In the genomic region with DNA sequence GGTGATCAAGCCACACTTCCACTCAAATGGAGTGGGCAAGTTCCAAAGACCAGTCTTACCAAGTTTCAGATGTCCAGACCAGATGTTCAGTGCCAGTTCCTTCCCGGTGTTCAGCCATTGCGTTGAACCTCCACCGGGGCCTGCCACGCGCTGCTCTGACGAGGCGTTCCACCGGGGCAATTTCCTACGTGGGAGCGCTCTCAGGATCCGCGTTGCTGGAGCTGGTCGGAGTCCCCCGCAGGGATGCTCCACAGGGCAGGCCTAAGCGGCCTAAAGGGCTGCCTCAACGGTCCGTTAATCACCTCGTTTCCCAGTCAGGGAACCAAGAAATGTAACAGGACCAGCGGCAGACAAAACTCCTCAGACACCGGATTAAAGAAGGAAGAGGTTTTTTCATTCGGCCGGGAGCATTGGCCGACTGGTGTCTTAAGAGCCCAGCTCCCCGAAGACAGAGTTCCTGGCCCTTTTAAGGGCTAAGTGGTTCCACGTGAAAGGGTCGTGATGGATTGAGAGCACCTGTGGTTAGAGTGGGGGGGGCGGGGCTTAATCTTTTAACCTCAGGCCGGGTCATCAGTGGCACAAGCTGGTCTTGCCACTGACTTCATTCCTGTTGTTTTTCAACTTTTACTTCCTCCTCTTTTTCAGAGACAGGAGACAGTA, we compare ENCODE assay signal across 18 cellular contexts.
"Had no signal": no experiment of that assay in that cellular context is flagged by ENCODE, and none has a peak within 500 bp of the region (broad histone marks: within the 10 kb centered on the region; RNA-seq: fewer than 3 reads in every experiment).

No MANE protein-coding gene starts in this region.

- DNase-seq: activated CD4-positive, alpha-beta T cell treated with anti-CD3 and anti-CD28 coated beads, Interleukin-2, amount 50 U/mL, for 1 hour; activated CD4-positive, CD25-positive, alpha-beta regulatory T cell treated with anti-CD3 and anti-CD28 coated beads, Interleukin-2, amount 50 U/mL, for 72 hours; activated CD8-positive, alpha-beta memory T cell treated with anti-CD3 and anti-CD28 coated beads, Interleukin-2, amount 50 U/mL, for 4 hours; activated effector memory CD4-positive, alpha-beta T cell treated with anti-CD3 and anti-CD28 coated beads, Interleukin-2, amount 50 U/mL, for 16 hours; activated T-cell treated with anti-CD3 and anti-CD28 coated beads, Interleukin-2, amount 50 U/mL, for 4 hours; cortex of kidney; effector CD4-positive, alpha-beta T cell; gastrocnemius medialis; heart right ventricle; immature natural killer cell; kidney glomerular epithelial cell; natural killer cell; nucleus accumbens; stimulated activated naive B cell treated with anti-CD40 and anti-IgM and Interleukin-4, amounts not matched to agents 10 μg/mL and 1 μg/mL and 100 μg/mL, for 72 hours; T-cell; T-helper 9 cell had no signal

- H3K4me1 ChIP-seq: breast epithelium, gastrocnemius medialis had no signal

- H3K27ac Mint-ChIP-seq: activated naive CD4-positive, alpha-beta T cell treated with anti-CD3 and anti-CD28 coated beads, Interleukin-2, amount 50 U/mL, for 24 hours; immature natural killer cell; natural killer cell; stimulated activated naive B cell treated with anti-CD40 and anti-IgM and Interleukin-4, amounts not matched to agents 10 μg/mL and 1 μg/mL and 100 μg/mL, for 72 hours; T-cell had no signal

- H3K4me3 ChIP-seq: breast epithelium, gastrocnemius medialis, heart right ventricle had no signal

- H3K36me3 ChIP-seq: breast epithelium, gastrocnemius medialis, heart right ventricle had no signal

- H3K9me3 ChIP-seq: breast epithelium, gastrocnemius medialis, heart right ventricle had no signal

- H3K4me1 Mint-ChIP-seq: immature natural killer cell; natural killer cell; stimulated activated naive B cell treated with anti-CD40 and anti-IgM and Interleukin-4, amounts not matched to agents 10 μg/mL and 1 μg/mL and 100 μg/mL, for 72 hours had no signal

- H3K36me3 Mint-ChIP-seq: activated naive CD4-positive, alpha-beta T cell treated with anti-CD3 and anti-CD28 coated beads, Interleukin-2, amount 50 U/mL, for 24 hours; immature natural killer cell; natural killer cell; stimulated activated naive B cell treated with anti-CD40 and anti-IgM and Interleukin-4, amounts not matched to agents 10 μg/mL and 1 μg/mL and 100 μg/mL, for 72 hours; T-cell had no signal

- H3K4me3 Mint-ChIP-seq: activated naive CD4-positive, alpha-beta T cell treated with anti-CD3 and anti-CD28 coated beads, Interleukin-2, amount 50 U/mL, for 24 hours; activated T-cell treated with anti-CD3 and anti-CD28 coated beads, Interleukin-2, amount 50 U/mL, for 4 hours; immature natural killer cell; natural killer cell; stimulated activated naive B cell treated with anti-CD40 and anti-IgM and Interleukin-4, amounts not matched to agents 10 μg/mL and 1 μg/mL and 100 μg/mL, for 72 hours; T-cell had no signal

- H3K9me3 Mint-ChIP-seq: activated naive CD4-positive, alpha-beta T cell treated with anti-CD3 and anti-CD28 coated beads, Interleukin-2, amount 50 U/mL, for 24 hours; activated T-cell treated with anti-CD3 and anti-CD28 coated beads, Interleukin-2, amount 50 U/mL, for 4 hours; immature natural killer cell; natural killer cell; stimulated activated naive B cell treated with anti-CD40 and anti-IgM and Interleukin-4, amounts not matched to agents 10 μg/mL and 1 μg/mL and 100 μg/mL, for 72 hours; T-cell had no signal

- H3K27ac ChIP-seq: breast epithelium, gastrocnemius medialis, heart right ventricle had no signal
